Comparison of ENCODE assay signal across 10 cellular contexts in genomic region chr20:17849901-17850673, GRCh38.
A peak's percentile ranks its signal among the peaks of the same experiment; 100 is the strongest.
DNase-seq lines count a peak whose midpoint lies in the region; ATAC-seq and TF ChIP-seq lines count a peak whose summit lies in the region.
"Had no signal": no experiment of that assay in that cellular context is flagged by ENCODE, and none has a peak within 500 bp of the region (broad histone marks: within the 10 kb centered on the region; RNA-seq: fewer than 3 reads in every experiment).

No MANE protein-coding gene starts in this region.

- no peaks in the 10 kb centered on the region for H3K27me3 ChIP-seq in upper lobe of right lung

- no peaks in the 10 kb centered on the region for H3K9me3 ChIP-seq in upper lobe of right lung

- intact Hi-C loops in upper lobe of right lung (cut with DNase I), result no loop called here

- H3K4me1 ChIP-seq in upper lobe of right lung, result peaks cover 5% of the 10 kb centered on the region

- TF ChIP-seq CTCF in upper lobe of right lung (IDR thresholded peaks at IDR 0.05), result no peak

- ATAC-seq in left lobe of liver, result peak; percentile 14
- ATAC-seq in upper lobe of right lung, result peak; percentile 73
- ATAC-seq in GM21786 (IDR thresholded peaks at IDR 0.05; ENCODE audit: unreplicated experiment), result no peak
- ATAC-seq: activated T-cell treated with anti-CD3 and anti-CD28 coated beads, Interleukin-2, amount 50 U/mL, for 4 hours had no signal

- peak overlapping the region; percentile 77 for H3K27ac ChIP-seq in upper lobe of right lung

- H3K36me3 ChIP-seq in upper lobe of right lung, result no peaks in the 10 kb centered on the region

- DNase-seq in HS-5 (ENCODE audit: low read depth) (peak; percentile 87), cerebellar cortex (ENCODE audit: low spot score) (peak; percentile 86), left lobe of liver (ENCODE audit: low spot score) (no peak), upper lobe of right lung (peak; percentile 63), OCI-M1 (lab: John Stamatoyannopoulos, UW) (no peak)
- DNase-seq in activated CD4-positive, alpha-beta T cell treated with anti-CD3 and anti-CD28 coated beads for 48 hours, result no peak
- no peak for DNase-seq in activated naive CD4-positive, alpha-beta T cell treated with Interleukin-2 at 50 U/mL for 16 hours
- DNase-seq: activated T-cell treated with anti-CD3 and anti-CD28 coated beads, Interleukin-2, amount 50 U/mL, for 4 hours; NCI-H2029 treated with DMSO at 0.1 percent for 48 hours had no signal

- no peak overlapping the region for H3K4me3 ChIP-seq in upper lobe of right lung

Comparison
In these comparisons a context has a peak if more than half of its experiments do, and no peak if none do; other contexts are left out.
1. DNase-seq: peak in HS-5 (single experiment), cerebellar cortex (single experiment) and upper lobe of right lung (single experiment); none in left lobe of liver (single experiment), OCI-M1 (single experiment), activated CD4-positive, alpha-beta T cell treated with anti-CD3 and anti-CD28 coated beads for 48 hours (single experiment) and activated naive CD4-positive, alpha-beta T cell treated with Interleukin-2 at 50 U/mL for 16 hours (single experiment).